ENCODE assay signal across 9 cellular contexts in the genomic region with DNA sequence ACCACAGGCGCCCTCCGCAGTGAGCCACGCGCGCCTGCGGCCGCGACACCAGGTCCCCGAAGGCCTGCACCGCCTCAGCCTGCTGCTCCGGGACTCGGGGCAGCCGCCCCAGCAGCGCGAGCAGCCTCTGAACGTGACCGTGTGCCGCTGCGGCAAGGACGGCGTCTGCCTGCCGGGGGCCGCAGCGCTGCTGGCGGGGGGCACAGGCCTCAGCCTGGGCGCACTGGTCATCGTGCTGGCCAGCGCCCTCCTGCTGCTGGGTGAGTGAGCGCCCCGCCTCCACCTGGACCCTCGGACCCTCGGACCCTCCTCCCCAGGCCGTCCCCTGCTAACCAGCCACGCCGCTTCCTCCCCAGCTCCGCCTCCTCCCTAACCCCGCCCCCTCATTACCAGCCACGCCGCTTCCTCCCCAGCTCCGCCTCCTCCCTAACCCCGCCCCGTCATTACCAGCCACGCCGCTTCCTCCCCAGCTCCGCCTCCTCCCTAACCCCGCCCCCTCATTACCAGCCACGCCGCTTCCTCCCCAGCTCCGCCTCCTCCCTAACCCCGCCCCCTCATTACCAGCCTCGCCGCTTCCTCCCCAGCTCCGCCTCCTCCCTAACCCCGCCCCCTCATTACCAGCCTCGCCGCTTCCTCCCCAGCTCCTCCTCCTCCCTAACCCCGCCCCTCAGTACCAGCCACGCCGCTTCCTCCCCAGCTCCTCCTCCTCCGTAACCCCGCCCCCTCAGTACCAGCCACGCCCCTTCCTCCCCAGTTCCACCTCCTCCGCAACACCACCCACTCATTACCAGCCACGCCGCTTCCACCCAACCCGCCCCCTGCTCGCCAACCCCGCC. TPM values are rescaled to one million over a fixed set of nuclear protein-coding genes. Genes with fewer than 3 reads are reported as not detected.
DNase-seq lines count a peak whose midpoint lies in the region; ATAC-seq and TF ChIP-seq lines count a peak whose summit lies in the region.
"Not testable (repeated sequence)": the region's sequence is repeated elsewhere in the genome, so short reads cannot be mapped to it uniquely, and the experiment has no call there.
"Had no signal": no experiment of that assay in that cellular context is flagged by ENCODE, and none has a peak within 500 bp of the region (broad histone marks: within the 10 kb centered on the region; RNA-seq: fewer than 3 reads in every experiment).

No MANE protein-coding gene starts in this region.

- WGBS in HUES64, result 2% methylated on average over 66 of the region's 68 CpGs
- 3% methylated on average over 21 of the region's 68 CpGs for WGBS in hepatocyte (ENCODE audit: low lambda C conversion rate, missing lambda C conversion rate)
- 2 to 7% methylated on average over 33 to 57 of the region's 68 CpGs for WGBS in testis, 2 donors

- H3K9ac ChIP-seq in HUES64 (ENCODE audit: low read depth, low read length), result peak overlapping the region; percentile 58; the same call in 1 of the 2 replicates
- not testable (repeated sequence) for H3K9ac ChIP-seq in rectal smooth muscle tissue (ENCODE audit: low read length)

- not testable (repeated sequence) for H4K20me1 ChIP-seq in hepatocyte (ENCODE audit: insufficient read depth, poor library complexity, severe bottlenecking)

- not testable (repeated sequence) for H3K4me1 Mint-ChIP-seq in activated CD8-positive, alpha-beta T cell treated with anti-CD3 and anti-CD28 coated beads for 36 hours (ENCODE audit: low read depth)

- ATAC-seq in activated CD8-positive, alpha-beta T cell treated with anti-CD3 and anti-CD28 coated beads for 36 hours, result peak; percentile 75

- not testable (repeated sequence) for TF ChIP-seq POLR2A in Peyer's patch (IDR thresholded peaks at IDR 0.05); testis (IDR thresholded peaks at IDR 0.05)

- not testable (repeated sequence) for H3K79me2 ChIP-seq in hepatocyte

- intact Hi-C loops in activated CD8-positive, alpha-beta T cell treated with anti-CD3 and anti-CD28 coated beads for 36 hours (cut with micrococcal nuclease); testis (cut with DNase I; ENCODE audit: low total_unique reads): not testable (repeated sequence)

- H3K4me3 Mint-ChIP-seq in activated CD8-positive, alpha-beta T cell treated with anti-CD3 and anti-CD28 coated beads for 36 hours, result not testable (repeated sequence)

- peak overlapping the region; percentile 78 for H2AFZ ChIP-seq in hepatocyte

- TF ChIP-seq CTCF in Peyer's patch (IDR thresholded peaks at IDR 0.05); activated CD8-positive, alpha-beta T cell treated with anti-CD3 and anti-CD28 coated beads for 36 hours (IDR thresholded peaks at IDR 0.05); hepatocyte (IDR thresholded peaks at IDR 0.05; ENCODE audit: poor library complexity); testis (IDR thresholded peaks at IDR 0.05): not testable (repeated sequence)

- peak; percentile 88 for DNase-seq in EH (ENCODE audit: low read depth)
- DNase-seq in Peyer's patch, result peak in 2 of 3 donors; percentile 68 to 79
- DNase-seq in activated CD8-positive, alpha-beta T cell treated with anti-CD3 and anti-CD28 coated beads for 36 hours, result peak; percentile 94
- peak; percentile 67 for DNase-seq in cerebellar cortex (ENCODE audit: low spot score)
- DNase-seq in hepatocyte (ENCODE audit: low spot score), result peak; percentile 76
- DNase-seq in testis, result peak; percentile 77

- not testable (repeated sequence) for H3K27me3 Mint-ChIP-seq in activated CD8-positive, alpha-beta T cell treated with anti-CD3 and anti-CD28 coated beads for 36 hours

- H3K27ac Mint-ChIP-seq in activated CD8-positive, alpha-beta T cell treated with anti-CD3 and anti-CD28 coated beads for 36 hours, result not testable (repeated sequence)

- H3K9me3 ChIP-seq in HUES64 (ENCODE audit: insufficient read depth, low read depth, low read length); Peyer's patch; hepatocyte (ENCODE audit: low read depth); testis: not testable (repeated sequence)

- H3K27me3 ChIP-seq in HUES64 (ENCODE audit: insufficient read depth, low read length), result peaks cover 22% of the 10 kb centered on the region
- not testable (repeated sequence) for H3K27me3 ChIP-seq in Peyer's patch; hepatocyte; rectal smooth muscle tissue (ENCODE audit: control insufficient read depth, insufficient read depth, low read length); testis

- POLR2A ChIA-PET in activated CD8-positive, alpha-beta T cell treated with anti-CD3 and anti-CD28 coated beads for 36 hours (lab: Charles Lee), result not testable (repeated sequence)

- not testable (repeated sequence) for H3K9me2 ChIP-seq in hepatocyte (replicated peaks; ENCODE audit: insufficient read depth)

- not testable (repeated sequence) for H3K27ac ChIP-seq in HUES64 (ENCODE audit: low read depth, low read length); hepatocyte; rectal smooth muscle tissue (ENCODE audit: low read depth, low read length); testis
- peak overlapping the region in 1 of 4 donors; percentile 17 for H3K27ac ChIP-seq in Peyer's patch

- H3K4me2 ChIP-seq in hepatocyte, result peak overlapping the region; percentile 96

- not testable (repeated sequence) for H3K4me1 ChIP-seq in HUES64 (ENCODE audit: insufficient read depth, low read length); hepatocyte (ENCODE audit: insufficient read depth); rectal smooth muscle tissue (ENCODE audit: control insufficient read depth, insufficient read depth, low read length); testis
- peaks cover 0 to 10% (median 3%) of the 10 kb centered on the region in 4 donors for H3K4me1 ChIP-seq in Peyer's patch

- H3K36me3 Mint-ChIP-seq in activated CD8-positive, alpha-beta T cell treated with anti-CD3 and anti-CD28 coated beads for 36 hours (ENCODE audit: low read depth), result not testable (repeated sequence)

- H3K4me3 ChIP-seq in HUES64 (ENCODE audit: low read length) (peak overlapping the region; percentile 63), Peyer's patch (peak overlapping the region; percentile 35 to 52 (median 49)), rectal smooth muscle tissue (ENCODE audit: low read length) (peak overlapping the region; percentile 58), testis (peak overlapping the region; percentile 32 to 40)
- H3K4me3 ChIP-seq in hepatocyte, result not testable (repeated sequence)

- H3K9me3 Mint-ChIP-seq in activated CD8-positive, alpha-beta T cell treated with anti-CD3 and anti-CD28 coated beads for 36 hours, result not testable (repeated sequence)

- CTCF ChIA-PET in activated CD8-positive, alpha-beta T cell treated with anti-CD3 and anti-CD28 coated beads for 36 hours (lab: Charles Lee), result not testable (repeated sequence)

- not testable (repeated sequence) for H3K36me3 ChIP-seq in HUES64 (ENCODE audit: insufficient read depth, low read length); Peyer's patch; hepatocyte (replicated peaks; ENCODE audit: insufficient read depth, low read depth); rectal smooth muscle tissue (ENCODE audit: control insufficient read depth, insufficient read depth, low read length); testis (ENCODE audit: low read depth, missing control alignments)

RNA-seq across cellular contexts. Expression of gene SLC22A31, which starts 7.9 kb away (rescaled TPM):
- 1.3 TPM for polyA plus RNA-seq in HUES64 (2013, experiment 1 of 2)
- 2.4 TPM for polyA plus RNA-seq in HUES64 (2013, experiment 2 of 2)
- total RNA-seq in Peyer's patch (under 1 TPM in 2 of 4 donors, not detected in 2; 0.53 to 0.67 TPM), hepatocyte (1.6 and 2.2 TPM in 2 replicates), testis (1 to 10 TPM; 3.9 to 8.2 TPM)
- under 1 TPM; 0.16 to 0.20 TPM for total RNA-seq in activated CD8-positive, alpha-beta T cell treated with anti-CD3 and anti-CD28 coated beads for 36 hours
- polyA plus RNA-seq in hepatocyte (1.4 and 12.1 TPM in 2 replicates), testis (ENCODE audit: insufficient read depth, low read depth, low replicate concordance) (6.2 TPM)
- total RNA-seq: mononuclear cell had no signal

RNA-seq across cellular contexts. Expression of gene CDH15, which starts 20.9 kb away (rescaled TPM):
- 0.15 TPM for polyA plus RNA-seq in HUES64 (2013, experiment 1 of 2)
- 0.13 TPM for polyA plus RNA-seq in HUES64 (2013, experiment 2 of 2)
- total RNA-seq in Peyer's patch, result not detected
- total RNA-seq in activated CD8-positive, alpha-beta T cell treated with anti-CD3 and anti-CD28 coated beads for 36 hours, result not detected
- total RNA-seq in hepatocyte, result 0.13 TPM in 1 of 2 replicates, not detected in the other
- 0.12 and 0.47 TPM in 2 replicates for polyA plus RNA-seq in hepatocyte
- 1 to 10 TPM; 2.1 to 3.0 TPM for total RNA-seq in testis
- polyA plus RNA-seq in testis (ENCODE audit: insufficient read depth, low read depth, low replicate concordance), result 1.4 TPM
- total RNA-seq: mononuclear cell had no signal

RNA-seq across cellular contexts. Expression of gene ZNF778, which starts 25.1 kb away (rescaled TPM):
- polyA plus RNA-seq in HUES64 (2013, experiment 1 of 2), result 10.4 TPM
- 11.6 TPM for polyA plus RNA-seq in HUES64 (2013, experiment 2 of 2)
- 10 to 100 TPM in 2 of 4 donors, 1 to 10 TPM in 2; 4.1 to 16.9 (median 10.7) TPM for total RNA-seq in Peyer's patch
- total RNA-seq in activated CD8-positive, alpha-beta T cell treated with anti-CD3 and anti-CD28 coated beads for 36 hours, result 1 to 10 TPM; 4.3 to 6.2 TPM
- total RNA-seq in hepatocyte, result 2.9 and 6.4 TPM in 2 replicates
- polyA plus RNA-seq in hepatocyte, result 1.3 and 3.6 TPM in 2 replicates
- 10 to 100 TPM; 29.8 to 32.9 TPM for total RNA-seq in testis
- 21.0 TPM for polyA plus RNA-seq in testis (ENCODE audit: insufficient read depth, low read depth, low replicate concordance)
